20 cellular contexts compared by ENCODE assay signal in genomic region chr1:11229178-11229577, GRCh38. TPM values are rescaled to one million over a fixed set of nuclear protein-coding genes. Genes with fewer than 3 reads are reported as not detected.
"Had no signal": no experiment of that assay in that cellular context is flagged by ENCODE, and none has a peak within 500 bp of the region (broad histone marks: within the 10 kb centered on the region; RNA-seq: fewer than 3 reads in every experiment).

No MANE protein-coding gene starts in this region.

- DNase-seq: activated CD8-positive, alpha-beta memory T cell treated with anti-CD3 and anti-CD28 coated beads for 24 hours; brain microvascular endothelial cell; effector memory CD8-positive, alpha-beta T cell; kidney; left ventricle myocardium inferior; mesenchymal stem cell; spleen; stimulated activated CD4-positive, alpha-beta T cell treated with anti-CD3 and anti-CD28 coated beads, Interleukin-1b, Interleukin-23, amount 100 ng/mL, for 48 hours; stimulated activated naive CD4-positive, alpha-beta T cell treated with Interleukin-2 at 50 U/mL for 16 hours had no signal

- H3K4me1 Mint-ChIP-seq: nephron had no signal

- H3K27ac ChIP-seq: brain microvascular endothelial cell, gastroesophageal sphincter, left ventricle myocardium inferior, suprapubic skin had no signal

- H3K9me3 Mint-ChIP-seq: activated naive CD4-positive, alpha-beta T cell treated with anti-CD3 and anti-CD28 coated beads, Interleukin-2, amount 50 U/mL, for 24 hours; dendritic cell treated with granulocyte-macrophage colony-stimulating factor and Interleukin-4, amounts not matched to agents 40 ng/mL and 50 ng/mL, for 4 days; effector memory CD8-positive, alpha-beta T cell; nephron; T-helper 2 cell treated with Interferon-gamma antibody and Interleukin-4, amounts not matched to agents 5 μg/mL and 100 μg/mL, for 36 hours; type B pancreatic cell had no signal

- ATAC-seq: effector memory CD8-positive, alpha-beta T cell; gastroesophageal sphincter; sciatic nerve had no signal

- FAIRE-seq: kidney had no signal

- H3K4me3 ChIP-seq: gastroesophageal sphincter, left ventricle myocardium inferior, spleen, suprapubic skin had no signal

- H3K27me3 Mint-ChIP-seq: activated naive CD4-positive, alpha-beta T cell treated with anti-CD3 and anti-CD28 coated beads, Interleukin-2, amount 50 U/mL, for 24 hours; dendritic cell treated with granulocyte-macrophage colony-stimulating factor and Interleukin-4, amounts not matched to agents 40 ng/mL and 50 ng/mL, for 4 days; effector memory CD8-positive, alpha-beta T cell; type B pancreatic cell had no signal

- H3K27ac Mint-ChIP-seq: activated naive CD4-positive, alpha-beta T cell treated with anti-CD3 and anti-CD28 coated beads, Interleukin-2, amount 50 U/mL, for 24 hours; dendritic cell treated with granulocyte-macrophage colony-stimulating factor and Interleukin-4, amounts not matched to agents 40 ng/mL and 50 ng/mL, for 4 days; nephron; T-helper 2 cell treated with Interferon-gamma antibody and Interleukin-4, amounts not matched to agents 5 μg/mL and 100 μg/mL, for 36 hours; type B pancreatic cell had no signal

- H3K4me3 Mint-ChIP-seq: activated naive CD4-positive, alpha-beta T cell treated with anti-CD3 and anti-CD28 coated beads, Interleukin-2, amount 50 U/mL, for 24 hours; dendritic cell treated with granulocyte-macrophage colony-stimulating factor and Interleukin-4, amounts not matched to agents 40 ng/mL and 50 ng/mL, for 4 days; effector memory CD8-positive, alpha-beta T cell; nephron; T-helper 2 cell treated with Interferon-gamma antibody and Interleukin-4, amounts not matched to agents 5 μg/mL and 100 μg/mL, for 36 hours; type B pancreatic cell had no signal

- H3K9me3 ChIP-seq: gastroesophageal sphincter, left ventricle myocardium inferior, spleen, suprapubic skin had no signal

- H3K4me1 ChIP-seq: gastroesophageal sphincter, left ventricle myocardium inferior, suprapubic skin had no signal

- H3K27me3 ChIP-seq: brain microvascular endothelial cell, gastroesophageal sphincter, spleen, suprapubic skin had no signal

RNA-seq across cellular contexts. Expression of gene ANGPTL7, which starts 40.0 kb away (rescaled TPM):
- total RNA-seq: epithelial cell of proximal tubule, osteoblast, pulmonary artery endothelial cell, spleen had no signal
